In the genomic region with DNA sequence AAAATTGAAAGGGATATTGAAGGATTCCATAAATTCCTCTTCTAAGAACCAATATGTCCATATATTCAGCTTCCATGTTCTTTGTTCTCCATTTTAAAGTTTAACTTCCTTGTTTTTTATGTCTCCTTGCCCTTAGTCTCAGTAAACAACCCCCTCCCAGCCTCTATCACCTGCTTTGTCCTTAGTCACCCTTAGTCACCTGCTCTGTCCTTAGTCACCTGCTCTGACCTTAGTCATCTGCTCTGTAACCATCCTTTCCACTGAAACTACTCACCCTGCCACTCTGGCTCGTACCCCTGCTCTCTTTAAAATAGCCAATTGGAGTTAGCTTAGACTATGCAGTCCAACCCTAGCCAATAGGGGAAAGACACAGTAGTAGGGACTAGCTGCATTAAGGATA, we compare ENCODE assay signal across 20 cellular contexts.
DNase-seq lines count a peak whose midpoint lies in the region; ATAC-seq and TF ChIP-seq lines count a peak whose summit lies in the region.
"Had no signal": no experiment of that assay in that cellular context is flagged by ENCODE, and none has a peak within 500 bp of the region (broad histone marks: within the 10 kb centered on the region; RNA-seq: fewer than 3 reads in every experiment).

No MANE protein-coding gene starts in this region.

- H3K4me1 Mint-ChIP-seq in activated naive CD4-positive, alpha-beta T cell treated with anti-CD3 and anti-CD28 coated beads, Interleukin-2, amount 10 ng/mL, durations not matched to agents 7 days and 5 days, result no peaks in the 10 kb centered on the region
- H3K4me1 Mint-ChIP-seq in mesothelial cell of epicardium, result no peaks in the 10 kb centered on the region
- H3K4me1 Mint-ChIP-seq: CD4-positive, CD25-positive, alpha-beta regulatory T cell; IgD-negative memory B cell had no signal

- no TSS peak for BruUV-seq in mammary epithelial cell (replicated peaks; lab: Mats Ljungman, UMichigan)

- H3K4me3 Mint-ChIP-seq in activated naive CD4-positive, alpha-beta T cell treated with anti-CD3 and anti-CD28 coated beads, Interleukin-2, amount 10 ng/mL, durations not matched to agents 7 days and 5 days, result no peak overlapping the region
- H3K4me3 Mint-ChIP-seq in mesothelial cell of epicardium, result no peak overlapping the region
- H3K4me3 Mint-ChIP-seq: CD4-positive, CD25-positive, alpha-beta regulatory T cell; IgD-negative memory B cell had no signal

- peaks cover 11 to 19% of the 10 kb centered on the region in 2 donors for H3K36me3 Mint-ChIP-seq in activated naive CD4-positive, alpha-beta T cell treated with anti-CD3 and anti-CD28 coated beads, Interleukin-2, amount 50 U/mL, for 72 hours
- H3K36me3 Mint-ChIP-seq in activated naive CD4-positive, alpha-beta T cell treated with anti-CD3 and anti-CD28 coated beads, Interleukin-2, amount 10 ng/mL, durations not matched to agents 7 days and 5 days, result no peaks in the 10 kb centered on the region
- peaks cover 17% of the 10 kb centered on the region for H3K36me3 Mint-ChIP-seq in mesothelial cell of epicardium
- H3K36me3 Mint-ChIP-seq: CD4-positive, CD25-positive, alpha-beta regulatory T cell; IgD-negative memory B cell had no signal

- H3K27me3 Mint-ChIP-seq in activated naive CD4-positive, alpha-beta T cell treated with anti-CD3 and anti-CD28 coated beads, Interleukin-2, amount 10 ng/mL, durations not matched to agents 7 days and 5 days, result peaks cover 4% of the 10 kb centered on the region
- H3K27me3 Mint-ChIP-seq in mesothelial cell of epicardium (ENCODE audit: low read depth), result no peaks in the 10 kb centered on the region
- H3K27me3 Mint-ChIP-seq: CD4-positive, CD25-positive, alpha-beta regulatory T cell; IgD-negative memory B cell had no signal

- no CpG with 5 or more reads among the region's 1 CpG for WGBS in mammary epithelial cell (ENCODE audit: low coverage, missing lambda C conversion rate)

- no peak overlapping the region for H2AFZ ChIP-seq in mammary epithelial cell (ENCODE audit: low read depth, low read length)
- H2AFZ ChIP-seq: GM23248 had no signal

- no peak overlapping the region for H3K9ac ChIP-seq in mammary epithelial cell (ENCODE audit: insufficient read depth, low read length)
- H3K9ac ChIP-seq: BLaER1, GM23248, KMS-11 had no signal

- H3K4me3 ChIP-seq in mammary epithelial cell (replicated peaks in 1 of 3; ENCODE audit: insufficient read depth in 1 of 3, low read depth in 2 of 3, low read length in 3 of 3), result no peak overlapping the region
- H3K4me3 ChIP-seq: BLaER1, GM23248 had no signal

- peaks cover 18% of the 10 kb centered on the region in 2 donors for H3K9me3 Mint-ChIP-seq in activated naive CD4-positive, alpha-beta T cell treated with anti-CD3 and anti-CD28 coated beads, Interleukin-2, amount 50 U/mL, for 72 hours
- H3K9me3 Mint-ChIP-seq in activated naive CD4-positive, alpha-beta T cell treated with anti-CD3 and anti-CD28 coated beads, Interleukin-2, amount 10 ng/mL, durations not matched to agents 7 days and 5 days, result peaks cover 17% of the 10 kb centered on the region
- peaks cover 52% of the 10 kb centered on the region for H3K9me3 Mint-ChIP-seq in mesothelial cell of epicardium

- no peaks in the 10 kb centered on the region for H3K4me1 ChIP-seq in mammary epithelial cell (ENCODE audit: insufficient read depth, low read length)
- H3K4me1 ChIP-seq: BLaER1 had no signal

- no peaks in the 10 kb centered on the region for H3K36me3 ChIP-seq in mammary epithelial cell (ENCODE audit: insufficient read depth, low read length)
- H3K36me3 ChIP-seq: BLaER1 had no signal

- intact Hi-C loops in mammary epithelial cell (cut with micrococcal nuclease), result no loop called here

- no peak overlapping the region for H3K27ac ChIP-seq in mammary epithelial cell (ENCODE audit: insufficient read depth, low read depth, low read length)
- H3K27ac ChIP-seq: BLaER1, GM23248, KMS-11 had no signal

- dilution Hi-C loops in mammary epithelial cell (cut with HindIII; ENCODE audit: low sequenced_read_pairs), result no loop called here

- DNase-seq in activated naive CD4-positive, alpha-beta T cell treated with anti-CD3 and anti-CD28 coated beads, Interleukin-2, amount 50 U/mL, for 72 hours (ENCODE audit: low spot score in 2 of 2), result no peak
- no peak for DNase-seq in activated naive CD4-positive, alpha-beta T cell treated with anti-CD3 and anti-CD28 coated beads, Interleukin-2, amount 10 ng/mL, durations not matched to agents 7 days and 5 days
- DNase-seq in RKO (ENCODE audit: low spot score) (peak; percentile 37), kidney tubule cell (ENCODE audit: low spot score) (peak; percentile 76), NCI-H82 treated with DMSO at 0.1 percent for 48 hours (lab: John Stamatoyannopoulos, UW; ENCODE audit: unreplicated experiment) (no peak), mesothelial cell of epicardium (ENCODE audit: low spot score in 2 of 2, unreplicated experiment in 2 of 2) (no peak), mammary epithelial cell (no peak)
- DNase-seq: CD4-positive, CD25-positive, alpha-beta regulatory T cell; GM23248; H7; NCI-H1048; NCI-H1417; NCI-H1694; NCI-H2029 treated with DMSO at 0.1 percent for 48 hours; NCI-H2227 treated with DMSO at 0.1 percent for 48 hours; NCI-H526 treated with DMSO at 0.1 percent for 48 hours; SHP77 treated with DMSO at 0.1 percent for 48 hours had no signal

- CTCF ChIA-PET in activated naive CD4-positive, alpha-beta T cell treated with anti-CD3 and anti-CD28 coated beads, Interleukin-2, amount 10 ng/mL, durations not matched to agents 7 days and 5 days (lab: Charles Lee), result no interaction called here
- CTCF ChIA-PET in mammary epithelial cell (lab: Charles Lee; ENCODE audit: low non-redundant PET), result no interaction called here

- TF ChIP-seq CTCF in mesothelial cell of epicardium (IDR thresholded peaks at IDR 0.05; ENCODE audit: unreplicated experiment) (no peak), mammary epithelial cell (conservative IDR thresholded peaks at IDR 0.05 in 1 of 2, IDR thresholded peaks at IDR 0.05 in 1 of 2; ENCODE audit: extremely low read depth in 1 of 2, insufficient read depth in 1 of 2, low read depth in 1 of 2, low read length in 2 of 2) (no peak)

- H4K20me1 ChIP-seq in mammary epithelial cell (ENCODE audit: insufficient read depth, low read length), result no peaks in the 10 kb centered on the region
- H4K20me1 ChIP-seq: BLaER1 had no signal

- in situ Hi-C loops in mammary epithelial cell (cut with MboI; ENCODE audit: low sequenced_read_pairs in 2 of 2), result loop anchor here in 1 of 2 donors (25.0 kb wide), 1 partner anchor 412 kb away; no protein-coding TSS in a partner anchor

- H3K9me3 ChIP-seq in mammary epithelial cell (replicated peaks; ENCODE audit: insufficient read depth, low read length), result peaks cover 13% of the 10 kb centered on the region

- peak; percentile 36 to 46 for ATAC-seq in activated naive CD4-positive, alpha-beta T cell treated with anti-CD3 and anti-CD28 coated beads, Interleukin-2, amount 50 U/mL, for 72 hours

- H3K4me2 ChIP-seq in mammary epithelial cell (ENCODE audit: insufficient read depth, low read depth, low read length), result no peak overlapping the region
- H3K4me2 ChIP-seq: BLaER1, KMS-11 had no signal

- no peaks in the 10 kb centered on the region for H3K79me2 ChIP-seq in mammary epithelial cell (ENCODE audit: insufficient read depth, low read length)

- H3K27me3 ChIP-seq in mammary epithelial cell (ENCODE audit: insufficient read depth, low read length), result no peaks in the 10 kb centered on the region
- H3K27me3 ChIP-seq: BLaER1 had no signal

- peak overlapping the region in 1 of 2 donors; percentile 39 for H3K27ac Mint-ChIP-seq in activated naive CD4-positive, alpha-beta T cell treated with anti-CD3 and anti-CD28 coated beads, Interleukin-2, amount 50 U/mL, for 72 hours
- no peak overlapping the region for H3K27ac Mint-ChIP-seq in activated naive CD4-positive, alpha-beta T cell treated with anti-CD3 and anti-CD28 coated beads, Interleukin-2, amount 10 ng/mL, durations not matched to agents 7 days and 5 days
- H3K27ac Mint-ChIP-seq in mesothelial cell of epicardium, result no peak overlapping the region
- H3K27ac Mint-ChIP-seq: CD4-positive, CD25-positive, alpha-beta regulatory T cell; IgD-negative memory B cell had no signal

Comparison
In these comparisons a context has a peak if more than half of its experiments do, and no peak if none do; other contexts are left out.
1. DNase-seq: peak in RKO (single experiment) and kidney tubule cell (single experiment); none in activated naive CD4-positive, alpha-beta T cell treated with anti-CD3 and anti-CD28 coated beads, Interleukin-2, amount 50 U/mL, for 72 hours (0 of 2), activated naive CD4-positive, alpha-beta T cell treated with anti-CD3 and anti-CD28 coated beads, Interleukin-2, amount 10 ng/mL, durations not matched to agents 7 days and 5 days (single experiment), NCI-H82 treated with DMSO at 0.1 percent for 48 hours (single experiment), mesothelial cell of epicardium (0 of 2) and mammary epithelial cell (single experiment).